ENCODE assay signal across 34 cellular contexts in genomic region chr19:15239337-15239949, GRCh38. TPM values are rescaled to one million over a fixed set of nuclear protein-coding genes. Genes with fewer than 3 reads are reported as not detected.
"Had no signal": no experiment of that assay in that cellular context is flagged by ENCODE, and none has a peak within 500 bp of the region (broad histone marks: within the 10 kb centered on the region; RNA-seq: fewer than 3 reads in every experiment).

No MANE protein-coding gene starts in this region.

- H3K4me1 ChIP-seq: SJSA1 had no signal

- H3K27me3 ChIP-seq: cardiac muscle cell, SJSA1 had no signal

- H3K9me3 ChIP-seq: SJSA1, SK-N-SH had no signal

- H3K27ac Mint-ChIP-seq: activated B cell treated with CpG ODN at 0.5 μM for 24 hours; activated CD8-positive, alpha-beta T cell treated with anti-CD3 and anti-CD28 coated beads for 36 hours; activated naive CD8-positive, alpha-beta T cell; activated naive CD8-positive, alpha-beta T cell treated with anti-CD3 and anti-CD28 coated beads, Interleukin-2, amount 50 U/mL, for 24 hours; activated T-cell treated with anti-CD3 and anti-CD28 coated beads, Interleukin-2, amount 50 U/mL, for 72 hours; activated T-helper 2 cell treated with anti-CD3 and anti-CD28 coated beads, Interferon-gamma antibody, Interleukin-2, Interleukin-4, amounts not matched to agents 10 μg/mL and 5 μg/mL and 100 μg/mL, durations not matched to agents 14 hours and 24 hours and 36 hours had no signal

- H3K9me3 Mint-ChIP-seq: activated B cell treated with CpG ODN at 0.5 μM for 24 hours; activated CD8-positive, alpha-beta T cell treated with anti-CD3 and anti-CD28 coated beads for 36 hours; activated naive CD8-positive, alpha-beta T cell treated with anti-CD3 and anti-CD28 coated beads, Interleukin-2, amount 50 U/mL, for 24 hours; activated T-cell treated with anti-CD3 and anti-CD28 coated beads, Interleukin-2, amount 50 U/mL, for 72 hours; activated T-helper 2 cell treated with anti-CD3 and anti-CD28 coated beads, Interferon-gamma antibody, Interleukin-2, Interleukin-4, amounts not matched to agents 10 μg/mL and 5 μg/mL and 100 μg/mL, durations not matched to agents 14 hours and 24 hours and 36 hours; central memory CD8-positive, alpha-beta T cell had no signal

- H3K4me3 Mint-ChIP-seq: activated B cell treated with CpG ODN at 0.5 μM for 24 hours; activated CD8-positive, alpha-beta T cell treated with anti-CD3 and anti-CD28 coated beads for 36 hours; activated naive CD8-positive, alpha-beta T cell; activated naive CD8-positive, alpha-beta T cell treated with anti-CD3 and anti-CD28 coated beads, Interleukin-2, amount 50 U/mL, for 24 hours; activated T-cell treated with anti-CD3 and anti-CD28 coated beads, Interleukin-2, amount 50 U/mL, for 72 hours; central memory CD8-positive, alpha-beta T cell had no signal

- ATAC-seq: activated CD8-positive, alpha-beta T cell treated with anti-CD3 and anti-CD28 coated beads for 36 hours; activated naive CD8-positive, alpha-beta T cell treated with anti-CD3 and anti-CD28 coated beads, Interleukin-2, amount 50 U/mL, for 24 hours; Panc1 had no signal

- H3K4me2 ChIP-seq: KMS-11, SK-N-SH had no signal

- H3K4me3 ChIP-seq: cardiac muscle cell, SJSA1 had no signal

- H3K27ac ChIP-seq: cardiac muscle cell, KMS-11, SJSA1, VCaP had no signal

- H3K27me3 Mint-ChIP-seq: activated B cell treated with CpG ODN at 0.5 μM for 24 hours; activated naive CD8-positive, alpha-beta T cell treated with anti-CD3 and anti-CD28 coated beads, Interleukin-2, amount 50 U/mL, for 24 hours had no signal

- DNase-seq: activated B cell treated with CpG ODN at 0.5 μM for 24 hours; activated CD4-positive, alpha-beta T cell treated with anti-CD3 and anti-CD28 coated beads for 4 hours; activated CD4-positive, CD25-positive, alpha-beta regulatory T cell treated with anti-CD3 and anti-CD28 coated beads, Interleukin-2, amount 50 U/mL, for 72 hours; activated CD8-positive, alpha-beta T cell treated with anti-CD3 and anti-CD28 coated beads for 36 hours; activated gamma-delta T cell; activated naive CD4-positive, alpha-beta T cell treated with Interleukin-2 at 50 U/mL for 16 hours; activated naive CD8-positive, alpha-beta T cell treated with anti-CD3 and anti-CD28 coated beads, Interleukin-2, amount 50 U/mL, for 24 hours; activated T-cell treated with anti-CD3 and anti-CD28 coated beads, Interleukin-2, amount 50 U/mL, for 1 hour; activated T-cell treated with anti-CD3 and anti-CD28 coated beads, Interleukin-2, amount 50 U/mL, for 72 hours; aorta; MM.1S; MV-4-11; NCI-H1092; NCI-H1436 treated with DMSO at 0.1 percent for 48 hours; NCI-H1694 treated with DMSO at 0.1 percent for 48 hours; NCI-H2029; NCI-H345; NCI-H524 treated with DMSO at 0.1 percent for 48 hours; SHP77 treated with DMSO at 0.1 percent for 48 hours; SK-N-SH; T-helper 1 cell; T-helper 2 cell; T-helper 9 cell had no signal

- H3K9ac ChIP-seq: KMS-11, SK-N-SH had no signal

RNA-seq across cellular contexts. Expression of gene EPHX3, which starts 7.2 kb away (rescaled TPM):
- total RNA-seq: activated B cell treated with CpG ODN at 0.5 μM for 24 hours; activated CD8-positive, alpha-beta T cell treated with anti-CD3 and anti-CD28 coated beads for 36 hours; LHCN-M2; RPMI7951 had no signal

RNA-seq across cellular contexts. Expression of gene NOTCH3, which starts 38.6 kb away (rescaled TPM):
- total RNA-seq: activated B cell treated with CpG ODN at 0.5 μM for 24 hours; activated CD8-positive, alpha-beta memory T cell treated with anti-CD3 and anti-CD28 coated beads for 36 hours; activated T-helper 2 cell treated with anti-CD3 and anti-CD28 coated beads, Interferon-gamma antibody, Interleukin-2, Interleukin-4, amounts not matched to agents 10 μg/mL and 5 μg/mL and 100 μg/mL, durations not matched to agents 14 hours and 24 hours and 36 hours had no signal
